In genomic region chr12:89316705-89317139, GRCh38 we compare ENCODE assay signal across 2 cellular contexts.
TF ChIP-seq lines count a peak whose summit lies in the region.

No MANE protein-coding gene starts in this region.

TF ChIP-seq in SK-N-SH, 30 proteins besides CTCF, POLR2A, EP300 and RAD21 (continued from another document):
- TF ChIP-seq IRF3 (IDR thresholded peaks at IDR 0.05; ENCODE audit: low read depth, low read length) (no peak), TAF1 (IDR thresholded peaks at IDR 0.05; ENCODE audit: borderline replicate concordance, low read depth, low read length) (no peak), POLR2AphosphoS5 (IDR thresholded peaks at IDR 0.05; ENCODE audit: low read depth, low read length) (no peak), RXRA (IDR thresholded peaks at IDR 0.05; ENCODE audit: borderline replicate concordance, low read depth) (no peak), CHD2 (IDR thresholded peaks at IDR 0.05; ENCODE audit: low read length, partially characterized antibody) (no peak), RCOR1 (IDR thresholded peaks at IDR 0.05; ENCODE audit: low read length) (no peak), JUND (IDR thresholded peaks at IDR 0.05) (no peak), MAX (IDR thresholded peaks at IDR 0.05; ENCODE audit: low read depth) (no peak), GABPA (IDR thresholded peaks at IDR 0.05; ENCODE audit: low read depth) (no peak), FOXM1 (IDR thresholded peaks at IDR 0.05; ENCODE audit: low read depth) (no peak), GATA2 (CRISPR knock-in tag; IDR thresholded peaks at IDR 0.05) (no peak), ELF1 (IDR thresholded peaks at IDR 0.05) (no peak), YY1 (IDR thresholded peaks at IDR 0.05; ENCODE audit: low read depth) (no peak)
- TF ChIP-seq, protein P1, sequence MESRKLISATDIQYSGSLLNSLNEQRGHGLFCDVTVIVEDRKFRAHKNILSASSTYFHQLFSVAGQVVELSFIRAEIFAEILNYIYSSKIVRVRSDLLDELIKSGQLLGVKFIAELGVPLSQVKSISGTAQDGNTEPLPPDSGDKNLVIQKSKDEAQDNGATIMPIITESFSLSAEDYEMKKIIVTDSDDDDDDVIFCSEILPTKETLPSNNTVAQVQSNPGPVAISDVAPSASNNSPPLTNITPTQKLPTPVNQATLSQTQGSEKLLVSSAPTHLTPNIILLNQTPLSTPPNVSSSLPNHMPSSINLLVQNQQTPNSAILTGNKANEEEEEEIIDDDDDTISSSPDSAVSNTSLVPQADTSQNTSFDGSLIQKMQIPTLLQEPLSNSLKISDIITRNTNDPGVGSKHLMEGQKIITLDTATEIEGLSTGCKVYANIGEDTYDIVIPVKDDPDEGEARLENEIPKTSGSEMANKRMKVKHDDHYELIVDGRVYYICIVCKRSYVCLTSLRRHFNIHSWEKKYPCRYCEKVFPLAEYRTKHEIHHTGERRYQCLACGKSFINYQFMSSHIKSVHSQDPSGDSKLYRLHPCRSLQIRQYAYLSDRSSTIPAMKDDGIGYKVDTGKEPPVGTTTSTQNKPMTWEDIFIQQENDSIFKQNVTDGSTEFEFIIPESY (IDR thresholded peaks at IDR 0.05; ENCODE audit: borderline replicate concordance, low read depth), result no peak
- TF ChIP-seq, protein P2, sequence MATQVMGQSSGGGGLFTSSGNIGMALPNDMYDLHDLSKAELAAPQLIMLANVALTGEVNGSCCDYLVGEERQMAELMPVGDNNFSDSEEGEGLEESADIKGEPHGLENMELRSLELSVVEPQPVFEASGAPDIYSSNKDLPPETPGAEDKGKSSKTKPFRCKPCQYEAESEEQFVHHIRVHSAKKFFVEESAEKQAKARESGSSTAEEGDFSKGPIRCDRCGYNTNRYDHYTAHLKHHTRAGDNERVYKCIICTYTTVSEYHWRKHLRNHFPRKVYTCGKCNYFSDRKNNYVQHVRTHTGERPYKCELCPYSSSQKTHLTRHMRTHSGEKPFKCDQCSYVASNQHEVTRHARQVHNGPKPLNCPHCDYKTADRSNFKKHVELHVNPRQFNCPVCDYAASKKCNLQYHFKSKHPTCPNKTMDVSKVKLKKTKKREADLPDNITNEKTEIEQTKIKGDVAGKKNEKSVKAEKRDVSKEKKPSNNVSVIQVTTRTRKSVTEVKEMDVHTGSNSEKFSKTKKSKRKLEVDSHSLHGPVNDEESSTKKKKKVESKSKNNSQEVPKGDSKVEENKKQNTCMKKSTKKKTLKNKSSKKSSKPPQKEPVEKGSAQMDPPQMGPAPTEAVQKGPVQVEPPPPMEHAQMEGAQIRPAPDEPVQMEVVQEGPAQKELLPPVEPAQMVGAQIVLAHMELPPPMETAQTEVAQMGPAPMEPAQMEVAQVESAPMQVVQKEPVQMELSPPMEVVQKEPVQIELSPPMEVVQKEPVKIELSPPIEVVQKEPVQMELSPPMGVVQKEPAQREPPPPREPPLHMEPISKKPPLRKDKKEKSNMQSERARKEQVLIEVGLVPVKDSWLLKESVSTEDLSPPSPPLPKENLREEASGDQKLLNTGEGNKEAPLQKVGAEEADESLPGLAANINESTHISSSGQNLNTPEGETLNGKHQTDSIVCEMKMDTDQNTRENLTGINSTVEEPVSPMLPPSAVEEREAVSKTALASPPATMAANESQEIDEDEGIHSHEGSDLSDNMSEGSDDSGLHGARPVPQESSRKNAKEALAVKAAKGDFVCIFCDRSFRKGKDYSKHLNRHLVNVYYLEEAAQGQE (IDR thresholded peaks at IDR 0.05; ENCODE audit: low read depth, low read length), result no peak

TF ChIP-seq in SK-N-SH treated with all-trans-retinoic acid at 6 μM for 48 hours, 23 proteins besides CTCF, POLR2A, EP300 and RAD21:
- no peak for TF ChIP-seq TSHZ2 (CRISPR knock-in tag; IDR thresholded peaks at IDR 0.05)
- no peak for TF ChIP-seq ZNF70 (CRISPR knock-in tag; IDR thresholded peaks at IDR 0.05)
- TF ChIP-seq GLIS3 (CRISPR knock-in tag; IDR thresholded peaks at IDR 0.05), result no peak
- TF ChIP-seq, protein P3, sequence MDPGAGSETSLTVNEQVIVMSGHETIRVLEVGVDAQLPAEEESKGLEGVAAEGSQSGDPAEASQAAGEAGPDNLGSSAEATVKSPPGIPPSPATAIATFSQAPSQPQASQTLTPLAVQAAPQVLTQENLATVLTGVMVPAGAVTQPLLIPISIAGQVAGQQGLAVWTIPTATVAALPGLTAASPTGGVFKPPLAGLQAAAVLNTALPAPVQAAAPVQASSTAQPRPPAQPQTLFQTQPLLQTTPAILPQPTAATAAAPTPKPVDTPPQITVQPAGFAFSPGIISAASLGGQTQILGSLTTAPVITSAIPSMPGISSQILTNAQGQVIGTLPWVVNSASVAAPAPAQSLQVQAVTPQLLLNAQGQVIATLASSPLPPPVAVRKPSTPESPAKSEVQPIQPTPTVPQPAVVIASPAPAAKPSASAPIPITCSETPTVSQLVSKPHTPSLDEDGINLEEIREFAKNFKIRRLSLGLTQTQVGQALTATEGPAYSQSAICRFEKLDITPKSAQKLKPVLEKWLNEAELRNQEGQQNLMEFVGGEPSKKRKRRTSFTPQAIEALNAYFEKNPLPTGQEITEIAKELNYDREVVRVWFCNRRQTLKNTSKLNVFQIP (CRISPR knock-in tag; IDR thresholded peaks at IDR 0.05; ENCODE audit: borderline replicate concordance, low read depth), result no peak
- no peak for TF ChIP-seq TOX (CRISPR knock-in tag; IDR thresholded peaks at IDR 0.05; ENCODE audit: borderline replicate concordance)
- TF ChIP-seq BACH2 (CRISPR knock-in tag; IDR thresholded peaks at IDR 0.05; ENCODE audit: borderline replicate concordance), result no peak
- TF ChIP-seq ZFP30 (CRISPR knock-in tag; IDR thresholded peaks at IDR 0.05), result no peak
- TF ChIP-seq SNAI2 (CRISPR knock-in tag; IDR thresholded peaks at IDR 0.05), result no peak
